In the genomic region with DNA sequence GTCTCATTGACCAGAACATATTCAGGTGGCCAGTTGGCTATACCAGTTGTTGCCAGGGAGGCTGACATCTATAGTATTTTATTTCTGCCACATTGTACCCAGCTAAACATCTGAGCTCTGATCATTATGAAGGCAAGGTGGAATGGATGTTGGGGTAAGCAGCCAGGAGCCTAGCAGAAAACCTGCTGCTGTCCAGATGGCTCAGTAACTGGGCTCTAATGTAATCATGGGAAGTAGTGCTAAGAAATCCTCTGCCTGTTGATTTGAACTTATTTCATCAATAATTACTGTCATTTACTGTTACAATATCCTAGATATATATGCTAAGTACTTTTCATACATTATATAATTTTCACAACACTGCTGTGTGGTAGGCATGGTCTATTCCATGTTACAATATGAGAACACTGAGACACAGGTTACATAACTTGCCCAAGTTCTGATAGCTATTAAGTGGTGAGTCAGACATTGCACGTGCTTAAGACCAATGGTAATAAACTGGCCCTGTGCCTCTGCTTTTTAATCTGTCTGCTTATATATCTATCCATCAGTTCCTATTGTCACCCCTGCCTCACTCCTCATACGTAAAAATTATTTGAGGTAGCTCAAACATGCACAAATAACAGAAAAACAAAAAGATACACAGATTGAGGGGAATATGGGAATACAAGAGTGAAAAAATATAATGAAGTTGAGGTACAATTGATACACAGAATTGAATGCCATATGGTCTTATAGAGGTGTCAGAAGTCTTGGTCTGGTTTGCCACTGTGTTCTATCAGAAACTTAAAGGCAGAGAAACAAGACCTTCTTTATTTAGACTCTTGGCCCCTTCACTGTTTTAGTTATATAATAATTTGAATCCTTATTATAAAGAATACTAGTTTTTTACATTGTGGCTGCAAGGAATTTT, we compare ENCODE assay signal across 1 cellular context.
A peak's percentile ranks its signal among the peaks of the same experiment; 100 is the strongest.
TF ChIP-seq lines count a peak whose summit lies in the region.

No MANE protein-coding gene starts in this region.

TF ChIP-seq in K562, 482 proteins besides CTCF, POLR2A, EP300 and RAD21 (continued from another document):
- TF ChIP-seq, protein P1, sequence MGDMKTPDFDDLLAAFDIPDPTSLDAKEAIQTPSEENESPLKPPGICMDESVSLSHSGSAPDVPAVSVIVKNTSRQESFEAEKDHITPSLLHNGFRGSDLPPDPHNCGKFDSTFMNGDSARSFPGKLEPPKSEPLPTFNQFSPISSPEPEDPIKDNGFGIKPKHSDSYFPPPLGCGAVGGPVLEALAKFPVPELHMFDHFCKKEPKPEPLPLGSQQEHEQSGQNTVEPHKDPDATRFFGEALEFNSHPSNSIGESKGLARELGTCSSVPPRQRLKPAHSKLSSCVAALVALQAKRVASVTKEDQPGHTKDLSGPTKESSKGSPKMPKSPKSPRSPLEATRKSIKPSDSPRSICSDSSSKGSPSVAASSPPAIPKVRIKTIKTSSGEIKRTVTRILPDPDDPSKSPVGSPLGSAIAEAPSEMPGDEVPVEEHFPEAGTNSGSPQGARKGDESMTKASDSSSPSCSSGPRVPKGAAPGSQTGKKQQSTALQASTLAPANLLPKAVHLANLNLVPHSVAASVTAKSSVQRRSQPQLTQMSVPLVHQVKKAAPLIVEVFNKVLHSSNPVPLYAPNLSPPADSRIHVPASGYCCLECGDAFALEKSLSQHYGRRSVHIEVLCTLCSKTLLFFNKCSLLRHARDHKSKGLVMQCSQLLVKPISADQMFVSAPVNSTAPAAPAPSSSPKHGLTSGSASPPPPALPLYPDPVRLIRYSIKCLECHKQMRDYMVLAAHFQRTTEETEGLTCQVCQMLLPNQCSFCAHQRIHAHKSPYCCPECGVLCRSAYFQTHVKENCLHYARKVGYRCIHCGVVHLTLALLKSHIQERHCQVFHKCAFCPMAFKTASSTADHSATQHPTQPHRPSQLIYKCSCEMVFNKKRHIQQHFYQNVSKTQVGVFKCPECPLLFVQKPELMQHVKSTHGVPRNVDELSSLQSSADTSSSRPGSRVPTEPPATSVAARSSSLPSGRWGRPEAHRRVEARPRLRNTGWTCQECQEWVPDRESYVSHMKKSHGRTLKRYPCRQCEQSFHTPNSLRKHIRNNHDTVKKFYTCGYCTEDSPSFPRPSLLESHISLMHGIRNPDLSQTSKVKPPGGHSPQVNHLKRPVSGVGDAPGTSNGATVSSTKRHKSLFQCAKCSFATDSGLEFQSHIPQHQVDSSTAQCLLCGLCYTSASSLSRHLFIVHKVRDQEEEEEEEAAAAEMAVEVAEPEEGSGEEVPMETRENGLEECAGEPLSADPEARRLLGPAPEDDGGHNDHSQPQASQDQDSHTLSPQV (IDR thresholded peaks at IDR 0.05), result 0 out of 2 replicates have a peak, but pooled peaks have one; percentile 16
